Comparison of ENCODE assay signal across 1 cellular context in genomic region chr2:27322766-27323591, GRCh38.
TF ChIP-seq lines count a peak whose summit lies in the region.

TSS of gene MPV17 (minus strand) at chr2:27323097. CDS start at chr2:27322517, 580 bp downstream.

TF ChIP-seq in K562, 482 proteins besides CTCF, POLR2A, EP300 and RAD21 (continued from another document and continues in another):
- TF ChIP-seq MEF2D (tag; conservative IDR thresholded peaks at IDR 0.05; ENCODE audit: low read depth), result no peak
- no peak for TF ChIP-seq ZNF232 (CRISPR knock-in tag; IDR thresholded peaks at IDR 0.05)
- peak; percentile 28; the same call in 1 of the 2 replicates for TF ChIP-seq NFIC (IDR thresholded peaks at IDR 0.05)
- no peak for TF ChIP-seq ZBTB43 (CRISPR knock-in tag; IDR thresholded peaks at IDR 0.05)
- peak; percentile 69; the same call in 1 of the 2 replicates for TF ChIP-seq MBD2 (IDR thresholded peaks at IDR 0.05; ENCODE audit: borderline replicate concordance, low read depth)
- TF ChIP-seq KLF1 (tag; IDR thresholded peaks at IDR 0.05), result no peak
- no peak for TF ChIP-seq ZNF584 (CRISPR knock-in tag; IDR thresholded peaks at IDR 0.05; ENCODE audit: low read depth)
- TF ChIP-seq ZFP36 (IDR thresholded peaks at IDR 0.05; ENCODE audit: low read depth, low read length, partially characterized antibody), result no peak
- 0 out of 2 replicates have a peak, but pooled peaks have one; percentile 38 for TF ChIP-seq TGIF2 (CRISPR knock-in tag; IDR thresholded peaks at IDR 0.05)
- no peak for TF ChIP-seq ZSCAN29 (IDR thresholded peaks at IDR 0.05)
- TF ChIP-seq KHSRP (IDR thresholded peaks at IDR 0.05), result no peak
- TF ChIP-seq PRDM10 (IDR thresholded peaks at IDR 0.05; ENCODE audit: partially characterized antibody), result peak; percentile 89
- TF ChIP-seq HEY1 (CRISPR knock-in tag; IDR thresholded peaks at IDR 0.05; ENCODE audit: borderline replicate concordance), result 0 out of 2 replicates have a peak, but pooled peaks have one; percentile 37
- TF ChIP-seq THRA (IDR thresholded peaks at IDR 0.05), result no peak
- no peak for TF ChIP-seq IRF2 (CRISPR knock-in tag; IDR thresholded peaks at IDR 0.05)
- TF ChIP-seq ARHGAP35 (IDR thresholded peaks at IDR 0.05; ENCODE audit: partially characterized antibody), result no peak
- no peak for TF ChIP-seq E2F4 (CRISPR knock-in tag; IDR thresholded peaks at IDR 0.05; ENCODE audit: low read depth)
- peak; percentile 98 for TF ChIP-seq BHLHE40 (IDR thresholded peaks at IDR 0.05; ENCODE audit: low read length)
- TF ChIP-seq THRAP3 (IDR thresholded peaks at IDR 0.05; ENCODE audit: borderline replicate concordance), result no peak
- TF ChIP-seq ZNF449 (CRISPR knock-in tag; IDR thresholded peaks at IDR 0.05), result no peak
- no peak for TF ChIP-seq FIP1L1 (IDR thresholded peaks at IDR 0.05; ENCODE audit: low read depth, low read length, poor library complexity, severe bottlenecking)
- peak; percentile 20; the same call in 1 of the 2 replicates for TF ChIP-seq ZNF57 (CRISPR knock-in tag; IDR thresholded peaks at IDR 0.05)
- peak; percentile 89 for TF ChIP-seq CREM (IDR thresholded peaks at IDR 0.05; ENCODE audit: low read depth)
- no peak for TF ChIP-seq RBM34 (IDR thresholded peaks at IDR 0.05; ENCODE audit: borderline replicate concordance, insufficient read depth, low read length)
- TF ChIP-seq ZHX1 (conservative IDR thresholded peaks at IDR 0.05; ENCODE audit: low read length), result no peak
- no peak for TF ChIP-seq XRCC4 (IDR thresholded peaks at IDR 0.05; ENCODE audit: extremely low read depth, insufficient read depth, insufficient read length)
- no peak for TF ChIP-seq SRSF7 (optimal IDR thresholded peaks at IDR 0.05; ENCODE audit: low read depth, low read length)
- no peak for TF ChIP-seq DNMT1 (IDR thresholded peaks at IDR 0.05)
- TF ChIP-seq ZBTB1 (CRISPR knock-in tag; IDR thresholded peaks at IDR 0.05; ENCODE audit: borderline replicate concordance, low read depth), result peak; percentile 61; the same call in 1 of the 2 replicates
- TF ChIP-seq ZNF174 (CRISPR knock-in tag; IDR thresholded peaks at IDR 0.05), result no peak
- TF ChIP-seq TAL1 (IDR thresholded peaks at IDR 0.05), result no peak
- TF ChIP-seq ZNF347 (CRISPR knock-in tag; IDR thresholded peaks at IDR 0.05; ENCODE audit: low read depth), result no peak
- no peak for TF ChIP-seq NCOA1 (IDR thresholded peaks at IDR 0.05; ENCODE audit: low read depth)
- no peak for TF ChIP-seq CBFB (CRISPR knock-in tag; IDR thresholded peaks at IDR 0.05)
- TF ChIP-seq MBD1 (CRISPR knock-in tag; IDR thresholded peaks at IDR 0.05), result no peak
- TF ChIP-seq ZC3H4 (CRISPR knock-in tag; IDR thresholded peaks at IDR 0.05; ENCODE audit: borderline replicate concordance), result peak; percentile 80; the same call in 1 of the 2 replicates
- peak; percentile 90; the same call in 1 of the 2 replicates for TF ChIP-seq FOXP4 (CRISPR knock-in tag; IDR thresholded peaks at IDR 0.05; ENCODE audit: borderline replicate concordance)
- 0 out of 2 replicates have a peak, but pooled peaks have one; percentile 30 for TF ChIP-seq KAT7 (CRISPR knock-in tag; IDR thresholded peaks at IDR 0.05; ENCODE audit: borderline replicate concordance)
- no peak for TF ChIP-seq ZNF143 (CRISPR knock-in tag; IDR thresholded peaks at IDR 0.05)
- no peak for TF ChIP-seq FOXJ3 (CRISPR knock-in tag; IDR thresholded peaks at IDR 0.05)
- no peak for TF ChIP-seq HINFP (tag; conservative IDR thresholded peaks at IDR 0.05; ENCODE audit: low read depth)
- TF ChIP-seq ZNF695 (CRISPR knock-in tag; IDR thresholded peaks at IDR 0.05), result no peak
- no peak for TF ChIP-seq HOMEZ (CRISPR knock-in tag; IDR thresholded peaks at IDR 0.05)
- TF ChIP-seq ZNF668 (CRISPR knock-in tag; IDR thresholded peaks at IDR 0.05), result no peak
- no peak for TF ChIP-seq GABPB2 (CRISPR knock-in tag; conservative IDR thresholded peaks at IDR 0.05)
- no peak for TF ChIP-seq ZNF511 (CRISPR knock-in tag; IDR thresholded peaks at IDR 0.05)
